8 cellular contexts compared by ENCODE assay signal in genomic region chr6:79631800-79632172, GRCh38. TPM values are rescaled to one million over a fixed set of nuclear protein-coding genes. Genes with fewer than 3 reads are reported as not detected.
DNase-seq lines count a peak whose midpoint lies in the region; ATAC-seq, FAIRE-seq and TF ChIP-seq lines count a peak whose summit lies in the region.

No MANE protein-coding gene starts in this region.

- CTCF ChIA-PET in mammary epithelial cell (lab: Charles Lee; ENCODE audit: low non-redundant PET), result no interaction called here

- H3K36me3 ChIP-seq in mammary epithelial cell (ENCODE audit: insufficient read depth, low read length), result no peaks in the 10 kb centered on the region
- H3K36me3 ChIP-seq in lung (ENCODE audit: control insufficient read depth in 2 of 2, insufficient read depth in 2 of 2, low read length in 2 of 2), result no peaks in the 10 kb centered on the region

- H3K79me2 ChIP-seq in mammary epithelial cell (ENCODE audit: insufficient read depth, low read length), result no peaks in the 10 kb centered on the region

- H3K4me2 ChIP-seq in mammary epithelial cell (ENCODE audit: insufficient read depth, low read depth, low read length), result peak overlapping the region; percentile 93

- peak overlapping the region; percentile 87 for H2AFZ ChIP-seq in mammary epithelial cell (ENCODE audit: low read depth, low read length)

- H3K27me3 Mint-ChIP-seq in activated naive CD4-positive, alpha-beta T cell treated with anti-CD3 and anti-CD28 coated beads, Interleukin-2, amount 50 U/mL, for 24 hours, result peaks cover 34% of the 10 kb centered on the region

- DNase-seq in activated naive CD4-positive, alpha-beta T cell treated with anti-CD3 and anti-CD28 coated beads, Interleukin-2, amount 50 U/mL, for 72 hours (ENCODE audit: low spot score in 2 of 2), result no peak
- DNase-seq in mammary epithelial cell, result no peak
- no peak for DNase-seq in lung (ENCODE audit: low spot score)
- peak; percentile 3 for DNase-seq in urothelium cell line (ENCODE audit: low spot score)
- DNase-seq in COR-L47 (lab: John Stamatoyannopoulos, UW), result no peak
- DNase-seq in NK-92 (lab: John Stamatoyannopoulos, UW; ENCODE audit: unreplicated experiment), result no peak

- FAIRE-seq in urothelium cell line (lab: Jason Lieb, UNC), result no peak

- in situ Hi-C loops in mammary epithelial cell (cut with MboI; ENCODE audit: low sequenced_read_pairs in 2 of 2), result no loop called here

- H3K4me1 ChIP-seq in mammary epithelial cell (ENCODE audit: insufficient read depth, low read length) (peaks cover 17% of the 10 kb centered on the region), lung (ENCODE audit: control insufficient read depth in 2 of 2, insufficient read depth in 2 of 2, low read length in 2 of 2) (peaks cover 3 to 9% of the 10 kb centered on the region in 2 donors)

- ATAC-seq in activated naive CD4-positive, alpha-beta T cell treated with anti-CD3 and anti-CD28 coated beads, Interleukin-2, amount 50 U/mL, for 72 hours, result no peak
- peak; percentile 5 for ATAC-seq in lung (ENCODE audit: insufficient read depth, low FRiP score)
- ATAC-seq in HG03108 (IDR thresholded peaks at IDR 0.05; ENCODE audit: unreplicated experiment), result no peak

- no peak overlapping the region for H3K27ac ChIP-seq in mammary epithelial cell (ENCODE audit: insufficient read depth, low read depth, low read length)
- peak overlapping the region in 1 of 2 donors; percentile 17 for H3K27ac ChIP-seq in lung (ENCODE audit: low read depth in 1 of 2, low read length in 1 of 2)

- no peak overlapping the region for H3K9ac ChIP-seq in mammary epithelial cell (ENCODE audit: insufficient read depth, low read length)

- no peaks in the 10 kb centered on the region for H3K36me3 Mint-ChIP-seq in activated naive CD4-positive, alpha-beta T cell treated with anti-CD3 and anti-CD28 coated beads, Interleukin-2, amount 50 U/mL, for 24 hours
- H3K36me3 Mint-ChIP-seq in activated naive CD4-positive, alpha-beta T cell treated with anti-CD3 and anti-CD28 coated beads, Interleukin-2, amount 50 U/mL, for 72 hours, result peaks cover 0 to 6% of the 10 kb centered on the region in 2 donors

- H3K4me3 Mint-ChIP-seq in activated naive CD4-positive, alpha-beta T cell treated with anti-CD3 and anti-CD28 coated beads, Interleukin-2, amount 50 U/mL, for 24 hours, result peak overlapping the region; percentile 86

- H3K9me3 ChIP-seq in mammary epithelial cell (replicated peaks; ENCODE audit: insufficient read depth, low read length) (no peaks in the 10 kb centered on the region), lung (ENCODE audit: control insufficient read depth in 2 of 2, insufficient read depth in 1 of 2, low read length in 1 of 2) (no peaks in the 10 kb centered on the region)

- no peaks in the 10 kb centered on the region for H3K9me3 Mint-ChIP-seq in activated naive CD4-positive, alpha-beta T cell treated with anti-CD3 and anti-CD28 coated beads, Interleukin-2, amount 50 U/mL, for 24 hours
- no peaks in the 10 kb centered on the region for H3K9me3 Mint-ChIP-seq in activated naive CD4-positive, alpha-beta T cell treated with anti-CD3 and anti-CD28 coated beads, Interleukin-2, amount 50 U/mL, for 72 hours

- TF ChIP-seq CTCF in mammary epithelial cell (conservative IDR thresholded peaks at IDR 0.05 in 1 of 2, IDR thresholded peaks at IDR 0.05 in 1 of 2; ENCODE audit: extremely low read depth in 1 of 2, insufficient read depth in 1 of 2, low read depth in 1 of 2, low read length in 2 of 2) (no peak), lung (IDR thresholded peaks at IDR 0.05; ENCODE audit: control extremely low read depth, extremely low read depth) (no peak)

- 50% methylated on average over 6 of the region's 7 CpGs for WGBS in mammary epithelial cell (ENCODE audit: low coverage, missing lambda C conversion rate)
- WGBS in lung, 2 donors, result 13 to 14% methylated on average over 7 of the region's 7 CpGs

- H3K4me1 Mint-ChIP-seq in activated naive CD4-positive, alpha-beta T cell treated with anti-CD3 and anti-CD28 coated beads, Interleukin-2, amount 50 U/mL, for 24 hours, result peaks cover 12% of the 10 kb centered on the region

- dilution Hi-C loops in mammary epithelial cell (cut with HindIII; ENCODE audit: low sequenced_read_pairs), result no loop called here

- H3K27me3 ChIP-seq in mammary epithelial cell (ENCODE audit: insufficient read depth, low read length), result no peaks in the 10 kb centered on the region
- H3K27me3 ChIP-seq in lung (ENCODE audit: control insufficient read depth, insufficient read depth), result no peaks in the 10 kb centered on the region

- TSS peak; percentile 31 for BruUV-seq in mammary epithelial cell (replicated peaks; lab: Mats Ljungman, UMichigan)

- H3K4me3 ChIP-seq in mammary epithelial cell (replicated peaks in 1 of 3; ENCODE audit: insufficient read depth in 1 of 3, low read depth in 2 of 3, low read length in 3 of 3) (peak overlapping the region; percentile 40 to 77 (median 63)), lung (peak overlapping the region; percentile 80)

- intact Hi-C loops in mammary epithelial cell (cut with micrococcal nuclease), result loop anchor here (2.0 to 5.0 kb wide), 3 partner anchors 41 to 95 kb away; partner anchors contain the start of gene LCA5

- no peaks in the 10 kb centered on the region for H4K20me1 ChIP-seq in mammary epithelial cell (ENCODE audit: insufficient read depth, low read length)

- no peak overlapping the region for H3K27ac Mint-ChIP-seq in activated naive CD4-positive, alpha-beta T cell treated with anti-CD3 and anti-CD28 coated beads, Interleukin-2, amount 50 U/mL, for 24 hours
- no peak overlapping the region for H3K27ac Mint-ChIP-seq in activated naive CD4-positive, alpha-beta T cell treated with anti-CD3 and anti-CD28 coated beads, Interleukin-2, amount 50 U/mL, for 72 hours

RNA-seq across cellular contexts. Expression of gene SH3BGRL2, which starts 0.7 kb away (rescaled TPM):
- under 1 TPM; 0.32 to 0.64 TPM for total RNA-seq in activated naive CD4-positive, alpha-beta T cell treated with anti-CD3 and anti-CD28 coated beads, Interleukin-2, amount 50 U/mL, for 72 hours
- 10 to 100 TPM in 1 of 2 donors, 1 to 10 TPM in 1; 6.6 to 16.3 TPM for total RNA-seq in mammary epithelial cell
- 1.5 TPM for polyA plus RNA-seq in mammary epithelial cell
- 1.2 TPM for polyA minus RNA-seq in mammary epithelial cell
- total RNA-seq in lung, result 10 to 100 TPM; 19.6 to 38.5 TPM
- polyA plus RNA-seq in lung, result 1 to 10 TPM; 7.4 to 8.3 TPM

Comparison
In these comparisons a context has a peak if more than half of its experiments do, and no peak if none do; other contexts are left out.
1. RNA of gene SH3BGRL2, which starts 0.7 kb away (total RNA-seq): 19.6 to 38.5 TPM in lung and 6.6 to 16.3 TPM in mammary epithelial cell; 0.32 to 0.64 TPM in activated naive CD4-positive, alpha-beta T cell treated with anti-CD3 and anti-CD28 coated beads, Interleukin-2, amount 50 U/mL, for 72 hours; every median in the first group is over 4 times any median in the second.